In the genomic region with DNA sequence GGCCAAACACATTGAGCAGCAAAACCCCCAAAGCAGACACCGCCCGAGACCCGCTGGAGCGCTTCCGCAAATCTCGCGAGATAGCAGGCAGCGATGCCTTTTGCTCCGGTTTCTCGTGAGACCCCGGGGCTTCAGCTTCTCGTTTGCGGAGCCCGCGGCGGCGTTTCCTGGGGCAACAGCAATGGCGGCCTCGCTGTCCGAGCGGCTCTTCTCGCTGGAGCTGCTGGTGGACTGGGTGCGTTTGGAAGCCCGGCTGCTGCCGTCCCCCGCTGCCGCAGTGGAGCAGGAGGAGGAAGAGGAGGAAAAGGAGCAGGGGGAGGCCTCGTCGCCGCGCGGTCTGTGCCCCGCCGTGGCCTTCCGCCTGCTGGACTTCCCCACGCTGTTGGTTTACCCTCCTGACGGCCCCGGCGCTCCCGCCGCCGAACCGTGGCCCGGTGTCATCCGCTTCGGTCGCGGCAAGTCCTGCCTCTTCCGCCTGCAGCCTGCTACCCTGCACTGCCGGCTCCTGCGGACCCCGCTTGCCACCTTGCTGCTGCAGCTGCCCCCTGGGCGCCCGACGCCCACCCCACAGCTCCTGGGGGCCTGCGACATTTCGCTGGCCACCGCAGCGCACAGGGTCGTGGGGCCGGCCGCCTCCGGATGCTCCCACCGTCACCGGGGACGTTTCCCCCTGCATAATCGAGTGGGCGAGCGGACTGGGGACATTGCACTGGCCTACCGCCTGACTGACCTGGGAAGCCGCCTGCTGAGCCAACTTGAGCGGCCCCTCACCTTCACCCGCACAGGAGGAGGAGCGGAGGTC, we compare ENCODE assay signal across 8 cellular contexts. TPM values are rescaled to one million over a fixed set of nuclear protein-coding genes. Genes with fewer than 3 reads are reported as not detected.
DNase-seq lines count a peak whose midpoint lies in the region; ATAC-seq and TF ChIP-seq lines count a peak whose summit lies in the region.

A gene with protein sequence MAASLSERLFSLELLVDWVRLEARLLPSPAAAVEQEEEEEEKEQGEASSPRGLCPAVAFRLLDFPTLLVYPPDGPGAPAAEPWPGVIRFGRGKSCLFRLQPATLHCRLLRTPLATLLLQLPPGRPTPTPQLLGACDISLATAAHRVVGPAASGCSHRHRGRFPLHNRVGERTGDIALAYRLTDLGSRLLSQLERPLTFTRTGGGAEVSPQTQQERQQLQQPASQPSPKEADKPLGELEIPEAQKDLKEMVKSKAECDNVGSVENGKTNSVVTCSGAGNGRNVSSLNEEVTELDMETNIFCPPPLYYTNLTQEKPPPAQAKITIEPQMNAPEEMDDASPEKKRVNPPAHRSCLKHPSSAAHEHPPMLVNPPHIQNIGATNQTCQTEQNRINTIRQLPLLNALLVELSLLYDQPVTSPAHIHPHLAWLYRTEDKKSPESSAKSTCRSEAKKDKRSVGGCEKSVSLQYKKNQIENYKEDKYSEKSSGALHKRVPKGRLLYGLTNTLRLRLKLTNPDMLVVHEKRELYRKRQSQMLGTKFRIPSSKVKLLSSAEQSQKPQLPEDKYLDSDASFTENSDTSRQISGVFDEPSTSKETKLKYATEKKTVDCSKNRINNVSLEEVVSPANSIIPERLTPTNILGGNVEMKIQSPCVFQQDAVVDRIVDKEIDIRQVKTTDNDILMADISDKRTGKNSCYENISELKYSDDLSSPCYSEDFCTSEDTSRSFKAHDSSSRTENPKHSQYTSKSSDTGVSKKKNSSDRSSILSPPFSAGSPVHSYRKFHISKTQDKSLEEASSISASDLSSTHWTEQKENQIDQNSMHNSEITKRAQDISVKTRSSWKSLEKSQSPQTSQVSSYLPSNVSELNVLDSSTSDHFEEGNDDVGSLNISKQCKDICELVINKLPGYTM (plus strand): TSS at position 148 of the 802 bp plus-strand sequence. CDS start 34 bp downstream, at position 182.

- peak within 1 kb of the TSS; percentile 97 for H3K27ac Mint-ChIP-seq in neural crest cell (ENCODE audit: unreplicated experiment)
- H3K27ac Mint-ChIP-seq in stimulated activated naive CD8-positive, alpha-beta T cell treated with anti-CD3 and anti-CD28 coated beads, Interleukin-15, Interleukin-2, amounts not matched to agents 100 ng/mL and 50 ng/mL, for 24 hours: peak within 1 kb of the TSS; percentile 86

- H3K27me3 ChIP-seq in Peyer's patch: no peaks in the 10 kb centered on the region

- peaks cover 0 to 10% (median 5%) of the 10 kb centered on the region in 4 donors for H3K4me1 ChIP-seq in Peyer's patch

- peaks cover 20% of the 10 kb centered on the region for H3K36me3 Mint-ChIP-seq in neural crest cell (ENCODE audit: low read depth)
- H3K36me3 Mint-ChIP-seq in stimulated activated naive CD8-positive, alpha-beta T cell treated with anti-CD3 and anti-CD28 coated beads, Interleukin-15, Interleukin-2, amounts not matched to agents 100 ng/mL and 50 ng/mL, for 24 hours (ENCODE audit: low read depth): peaks cover 14% of the 10 kb centered on the region

- TF ChIP-seq CTCF in AG10803 (conservative IDR thresholded peaks at IDR 0.05; ENCODE audit: low read length) (no peak), Peyer's patch (IDR thresholded peaks at IDR 0.05) (no peak), foreskin fibroblast (IDR thresholded peaks at IDR 0.05; ENCODE audit: low read depth, low read length) (no peak), neural crest cell (conservative IDR thresholded peaks at IDR 0.05) (no peak)

- H3K4me3 Mint-ChIP-seq in neural crest cell: peak within 1 kb of the TSS; percentile 76
- peak within 1 kb of the TSS; percentile 86 for H3K4me3 Mint-ChIP-seq in stimulated activated naive CD8-positive, alpha-beta T cell treated with anti-CD3 and anti-CD28 coated beads, Interleukin-15, Interleukin-2, amounts not matched to agents 100 ng/mL and 50 ng/mL, for 24 hours

- H3K4me3 ChIP-seq in AG10803 (ENCODE audit: low read length) (peak within 1 kb of the TSS; percentile 74), Peyer's patch (peak within 1 kb of the TSS; percentile 60 to 78 (median 64)), foreskin fibroblast (ENCODE audit: low read depth in 1 of 2, low read length in 2 of 2) (peak within 1 kb of the TSS; percentile 64 to 74)

- H3K27ac ChIP-seq in Peyer's patch: peak within 1 kb of the TSS; percentile 66 to 83 (median 70)

- TF ChIP-seq POLR2A in GM19193 (IDR thresholded peaks at IDR 0.05; ENCODE audit: extremely low read depth, insufficient read depth, insufficient read length) (peak; percentile 76), Peyer's patch (IDR thresholded peaks at IDR 0.05) (peak; percentile 16 to 40)

- peak; percentile 89 for ATAC-seq in HG03457 (IDR thresholded peaks at IDR 0.05; ENCODE audit: unreplicated experiment)

- peak; percentile 74 for DNase-seq in AG10803 (ENCODE audit: low read depth)
- DNase-seq in Peyer's patch: peak; percentile 58 to 84 (median 78)
- peak; percentile 68 for DNase-seq in activated gamma-delta T cell treated with Interleukin-2 at 50 U/mL for 16 hours
- peak; percentile 77 to 90 for DNase-seq in foreskin fibroblast
- peak; percentile 36 for DNase-seq in neural crest cell (ENCODE audit: low read depth, low spot score)

- peaks cover 22% of the 10 kb centered on the region for H3K9me3 Mint-ChIP-seq in neural crest cell
- H3K9me3 Mint-ChIP-seq in stimulated activated naive CD8-positive, alpha-beta T cell treated with anti-CD3 and anti-CD28 coated beads, Interleukin-15, Interleukin-2, amounts not matched to agents 100 ng/mL and 50 ng/mL, for 24 hours: peaks cover 30% of the 10 kb centered on the region

- peaks cover 9% of the 10 kb centered on the region for H3K4me1 Mint-ChIP-seq in neural crest cell
- H3K4me1 Mint-ChIP-seq in stimulated activated naive CD8-positive, alpha-beta T cell treated with anti-CD3 and anti-CD28 coated beads, Interleukin-15, Interleukin-2, amounts not matched to agents 100 ng/mL and 50 ng/mL, for 24 hours (ENCODE audit: low read depth): peaks cover 20% of the 10 kb centered on the region

- no peaks in the 10 kb centered on the region for H3K27me3 Mint-ChIP-seq in neural crest cell (ENCODE audit: low read depth)
- no peaks in the 10 kb centered on the region for H3K27me3 Mint-ChIP-seq in stimulated activated naive CD8-positive, alpha-beta T cell treated with anti-CD3 and anti-CD28 coated beads, Interleukin-15, Interleukin-2, amounts not matched to agents 100 ng/mL and 50 ng/mL, for 24 hours

- no peaks in the 10 kb centered on the region for H3K36me3 ChIP-seq in Peyer's patch

- no peaks in the 10 kb centered on the region for H3K9me3 ChIP-seq in Peyer's patch

RNA-seq across cellular contexts. Expression of the gene that starts here (rescaled TPM):
- total RNA-seq in Peyer's patch (1 to 10 TPM; 1.7 to 3.2 (median 2.5) TPM), neural crest cell (1.9 and 2.0 TPM in 2 replicates)

Comparison
In these comparisons a context has a peak if more than half of its experiments do, and no peak if none do; other contexts are left out.
1. Peak in every context shown above with its lines: DNase-seq, ATAC-seq, H3K4me3 ChIP-seq and H3K27ac ChIP-seq.